1 cellular context compared by ENCODE assay signal in genomic region chr22:29145321-29146072, GRCh38.
TF ChIP-seq lines count a peak whose summit lies in the region.

No MANE protein-coding gene starts in this region.

TF ChIP-seq in HepG2, 621 proteins besides CTCF, POLR2A, EP300 and RAD21 (continued from another document):
- TF ChIP-seq CHD4 (IDR thresholded peaks at IDR 0.05; ENCODE audit: borderline replicate concordance, low read length) (no peak), PLSCR1 (CRISPR knock-in tag; IDR thresholded peaks at IDR 0.05; ENCODE audit: borderline replicate concordance) (no peak), POLR2G (IDR thresholded peaks at IDR 0.05; ENCODE audit: low read depth, low read length) (no peak), ZBTB46 (CRISPR knock-in tag; IDR thresholded peaks at IDR 0.05; ENCODE audit: borderline replicate concordance) (no peak), BCLAF1 (IDR thresholded peaks at IDR 0.05) (no peak), E2F5 (CRISPR knock-in tag; conservative IDR thresholded peaks at IDR 0.05) (no peak), ZNF260 (CRISPR knock-in tag; IDR thresholded peaks at IDR 0.05; ENCODE audit: borderline replicate concordance, low read depth) (no peak)
